Comparison of ENCODE assay signal across 8 cellular contexts in the genomic region with DNA sequence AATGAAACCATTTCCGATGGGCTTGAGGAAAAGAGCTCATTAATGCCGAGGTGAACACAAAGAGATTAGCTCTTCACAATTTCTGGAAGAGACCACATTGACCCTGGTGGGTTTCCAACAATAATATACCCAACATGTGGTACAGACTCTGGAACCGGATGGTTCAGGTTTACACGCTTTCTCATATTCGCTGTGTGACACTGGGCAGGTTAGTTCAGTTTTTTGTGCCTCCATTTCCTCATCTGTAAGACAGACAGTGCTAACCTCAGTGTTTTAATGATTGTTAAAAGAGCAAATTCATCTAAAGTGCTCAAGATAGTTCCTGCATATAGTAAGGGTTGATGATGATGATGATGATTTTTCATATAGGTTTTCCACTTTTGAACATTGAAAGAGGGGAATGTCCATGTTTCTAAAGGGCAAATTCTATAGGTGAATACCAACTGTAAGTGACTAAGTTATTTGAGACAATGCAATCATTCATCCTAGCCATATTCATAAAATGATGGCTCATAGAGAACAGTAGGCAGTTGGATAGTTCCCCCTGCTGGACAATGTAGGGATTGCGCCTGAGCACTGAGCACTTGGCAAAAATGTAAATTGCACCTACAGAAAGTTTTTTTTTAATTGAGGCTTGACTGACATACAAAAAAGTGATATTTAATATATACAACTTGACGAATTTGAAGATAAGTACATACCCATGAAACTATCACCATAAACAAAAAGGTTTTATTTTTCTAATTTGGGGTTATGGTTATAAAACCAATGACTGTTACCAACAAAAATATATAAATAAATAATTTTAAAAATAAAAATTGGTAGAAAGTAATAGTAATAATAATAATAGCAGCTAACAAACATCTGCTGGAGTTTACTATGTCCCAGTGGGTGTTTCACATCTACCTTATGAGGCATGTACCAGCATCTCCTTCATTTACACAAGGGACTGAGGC. TPM values are rescaled to one million over a fixed set of nuclear protein-coding genes. Genes with fewer than 3 reads are reported as not detected.
A peak's percentile ranks its signal among the peaks of the same experiment; 100 is the strongest.
DNase-seq lines count a peak whose midpoint lies in the region; ATAC-seq and TF ChIP-seq lines count a peak whose summit lies in the region.

No MANE protein-coding gene starts in this region.

- H3K9me3 Mint-ChIP-seq in activated T-cell treated with anti-CD3 and anti-CD28 coated beads, Interleukin-2, amount 50 U/mL, for 72 hours: no peaks in the 10 kb centered on the region

- TF ChIP-seq EP300 in tibial nerve (IDR thresholded peaks at IDR 0.05): no peak

- peaks cover 16% of the 10 kb centered on the region for H3K4me1 Mint-ChIP-seq in activated T-cell treated with anti-CD3 and anti-CD28 coated beads, Interleukin-2, amount 50 U/mL, for 72 hours (ENCODE audit: low read depth)

- H3K9ac ChIP-seq in fibroblast of lung (ENCODE audit: insufficient read depth, low read length): no peak overlapping the region

- WGBS in tibial nerve, 2 donors: 27 to 33% methylated on average over 7 of the region's 7 CpGs

- peak; percentile 89 for TF ChIP-seq CTCF in GM13977 (IDR thresholded peaks at IDR 0.05; ENCODE audit: extremely low read depth, insufficient read depth, missing control alignments)
- peak; percentile 97 to 98 for TF ChIP-seq CTCF in fibroblast of lung (conservative IDR thresholded peaks at IDR 0.05 in 1 of 2, IDR thresholded peaks at IDR 0.05 in 1 of 2; ENCODE audit: low read depth in 1 of 2, low read length in 2 of 2)
- TF ChIP-seq CTCF in omental fat pad (IDR thresholded peaks at IDR 0.05): peak in 2 of 3 donors; percentile 69 to 71
- peak; percentile 85 to 97 (median 94) for TF ChIP-seq CTCF in tibial nerve (IDR thresholded peaks at IDR 0.05)

- H3K9me3 ChIP-seq in fibroblast of lung (ENCODE audit: control insufficient read depth, insufficient read depth, low read depth, low read length) (no peaks in the 10 kb centered on the region), tibial nerve (no peaks in the 10 kb centered on the region)

- H2AFZ ChIP-seq in fibroblast of lung (ENCODE audit: low read length): no peak overlapping the region

- peaks cover 18% of the 10 kb centered on the region for H3K79me2 ChIP-seq in fibroblast of lung (ENCODE audit: control insufficient read depth, insufficient read depth, low read length)

- peaks cover 41% of the 10 kb centered on the region for H3K27me3 Mint-ChIP-seq in activated T-cell treated with anti-CD3 and anti-CD28 coated beads, Interleukin-2, amount 50 U/mL, for 72 hours (ENCODE audit: low read depth)

- no peak for TF ChIP-seq POLR2A in tibial nerve (IDR thresholded peaks at IDR 0.05)

- H3K36me3 ChIP-seq in fibroblast of lung (ENCODE audit: control insufficient read depth, insufficient read depth, low read length) (no peaks in the 10 kb centered on the region), tibial nerve (no peaks in the 10 kb centered on the region)

- in situ Hi-C loops in GM13977 (cut with MboI; ENCODE audit: low pct_unique_long_range_greater_than_20kb, low sequenced_read_pairs, unreplicated experiment): no loop called here

- peaks cover 1% of the 10 kb centered on the region for H3K27me3 ChIP-seq in fibroblast of lung (ENCODE audit: control insufficient read depth, insufficient read depth, low read length)
- H3K27me3 ChIP-seq in tibial nerve: peaks cover 0 to 12% of the 10 kb centered on the region in 2 donors

- no peak overlapping the region for H3K27ac ChIP-seq in fibroblast of lung (ENCODE audit: insufficient read depth, low read length)
- no peak overlapping the region for H3K27ac ChIP-seq in tibial nerve

- no peak overlapping the region for H3K27ac Mint-ChIP-seq in activated T-cell treated with anti-CD3 and anti-CD28 coated beads, Interleukin-2, amount 50 U/mL, for 72 hours

- H3K4me3 ChIP-seq in fibroblast of lung (replicated peaks in 1 of 4; ENCODE audit: control extremely low read depth in 1 of 4, insufficient read depth in 1 of 4, low read depth in 3 of 4, low read length in 4 of 4) (no peak overlapping the region), tibial nerve (no peak overlapping the region)

- ATAC-seq in activated T-cell treated with anti-CD3 and anti-CD28 coated beads, Interleukin-2, amount 50 U/mL, for 72 hours (replicated peaks in 1 of 2): peak; percentile 41 to 42
- ATAC-seq in omental fat pad (ENCODE audit: low FRiP score): no peak

- no peaks in the 10 kb centered on the region for H4K20me1 ChIP-seq in fibroblast of lung (ENCODE audit: control insufficient read depth, extremely low read depth, insufficient read depth, low read length)

- no peaks in the 10 kb centered on the region for H3K4me1 ChIP-seq in fibroblast of lung (ENCODE audit: control insufficient read depth, extremely low read depth, insufficient read depth, low read length)
- peaks cover 0 to 36% (median 4%) of the 10 kb centered on the region in 4 donors for H3K4me1 ChIP-seq in tibial nerve

- DNase-seq in 8988T (peak; percentile 23), GM13977 (ENCODE audit: low spot score) (peak; percentile 73), KG1 (lab: John Stamatoyannopoulos, UW) (peak; percentile 78), RPMI8226 (peak; percentile 58), fibroblast of lung (ENCODE audit: low read depth in 2 of 2) (peak; percentile 50 to 79), omental fat pad (ENCODE audit: low spot score) (peak; percentile 90), tibial nerve (ENCODE audit: low spot score in 2 of 2) (peak; percentile 78 to 95)
- peak; percentile 77 to 83 for DNase-seq in activated T-cell treated with anti-CD3 and anti-CD28 coated beads, Interleukin-2, amount 50 U/mL, for 72 hours

- peaks cover 0 to 1% of the 10 kb centered on the region in 2 donors for H3K36me3 Mint-ChIP-seq in activated T-cell treated with anti-CD3 and anti-CD28 coated beads, Interleukin-2, amount 50 U/mL, for 72 hours (ENCODE audit: insufficient read depth in 2 of 2)

- peak overlapping the region in 1 of 2 donors; percentile 61 for H3K4me3 Mint-ChIP-seq in activated T-cell treated with anti-CD3 and anti-CD28 coated beads, Interleukin-2, amount 50 U/mL, for 72 hours

- H3K4me2 ChIP-seq in fibroblast of lung (ENCODE audit: extremely low read depth, insufficient read depth, low read length): no peak overlapping the region

RNA-seq across cellular contexts. Expression of gene PERP, which starts 2.1 kb away (rescaled TPM):
- total RNA-seq in activated T-cell treated with anti-CD3 and anti-CD28 coated beads, Interleukin-2, amount 50 U/mL, for 72 hours: 1 to 10 TPM; 4.6 to 8.5 TPM
- total RNA-seq in fibroblast of lung (12.8 and 39.3 TPM in 2 replicates), omental fat pad (10 to 100 TPM in 3 of 4 donors, 1 to 10 TPM in 1; 7.6 to 75.4 (median 23.1) TPM), tibial nerve (10 to 100 TPM; 15.3 to 29.1 (median 27.7) TPM)
- polyA plus RNA-seq in fibroblast of lung: 50.6 and 85.4 TPM in 2 replicates
- polyA plus RNA-seq in fibroblast of lung (2012): 72.3 and 119 TPM in 2 replicates
- 49.7 and 76.9 TPM in 2 replicates for polyA minus RNA-seq in fibroblast of lung (ENCODE audit: low replicate concordance)

RNA-seq across cellular contexts. Expression of gene ARFGEF3, which starts 52.4 kb away (rescaled TPM):
- under 1 TPM; 0.53 to 0.76 TPM for total RNA-seq in activated T-cell treated with anti-CD3 and anti-CD28 coated beads, Interleukin-2, amount 50 U/mL, for 72 hours
- total RNA-seq in fibroblast of lung: under 0.01 TPM in 2 replicates
- polyA plus RNA-seq in fibroblast of lung: 0.14 and 0.23 TPM in 2 replicates
- polyA plus RNA-seq in fibroblast of lung (2012): 0.14 and 0.16 TPM in 2 replicates
- polyA minus RNA-seq in fibroblast of lung (ENCODE audit: low replicate concordance): 1.5 and 1.6 TPM in 2 replicates
- total RNA-seq in omental fat pad: 10 to 100 TPM in 1 of 4 donors, 1 to 10 TPM in 3; 4.3 to 12.7 (median 6.8) TPM
- 1 to 10 TPM; 3.9 to 6.9 (median 5.4) TPM for total RNA-seq in tibial nerve

Comparison
In these comparisons a context has a peak if more than half of its experiments do, and no peak if none do; other contexts are left out.
1. DNase-seq: peak in every context shown above with its lines; median percentile 90 in omental fat pad; 86 in tibial nerve; 80 in activated T-cell treated with anti-CD3 and anti-CD28 coated beads, Interleukin-2, amount 50 U/mL, for 72 hours; 78 in KG1; 73 in GM13977; 64 in fibroblast of lung; 58 in RPMI8226; 23 in 8988T.